9 cellular contexts compared by ENCODE assay signal in the genomic region with DNA sequence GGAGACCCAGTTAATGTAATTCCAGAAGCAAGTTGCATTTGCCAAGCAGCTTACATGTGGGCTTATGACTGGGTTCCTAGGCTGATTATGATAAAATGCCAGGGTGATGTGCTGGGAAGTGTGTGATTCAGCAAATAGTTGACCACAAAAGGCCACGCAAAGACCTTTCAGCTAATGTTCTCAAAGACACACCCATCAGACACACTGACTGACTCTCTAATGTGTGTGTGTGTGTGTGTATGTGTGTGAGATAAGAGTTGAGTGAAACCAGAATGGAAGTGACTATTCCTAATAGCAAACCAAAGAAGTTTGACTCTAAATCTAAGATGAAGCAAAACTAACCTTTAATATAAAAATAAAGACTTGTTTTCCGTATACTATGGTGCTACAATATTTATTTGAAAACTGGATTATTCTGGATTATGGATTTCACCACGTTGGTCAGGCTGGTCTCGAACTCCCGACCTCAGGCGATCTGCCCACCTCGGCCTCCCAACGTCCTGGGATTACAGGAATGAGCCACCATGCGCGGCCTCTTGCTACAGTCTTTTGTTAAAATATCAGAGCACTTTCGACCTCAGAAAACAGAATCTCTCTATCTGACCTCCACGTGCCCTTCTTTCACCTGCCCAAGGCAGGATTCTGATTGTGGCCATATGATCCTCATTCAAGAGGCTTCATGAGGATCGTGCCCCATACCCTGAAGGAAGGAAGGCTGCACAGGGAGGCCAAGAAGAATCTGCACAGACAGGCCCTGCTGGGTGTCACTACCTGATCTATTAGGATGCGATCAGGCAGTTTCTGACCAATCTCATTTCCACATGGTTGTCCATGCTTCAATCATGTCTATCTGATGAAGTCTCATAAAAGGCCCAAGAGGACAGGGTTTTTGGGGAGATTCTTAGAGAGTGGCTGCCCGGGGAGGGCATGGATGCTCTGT.
A peak's percentile ranks its signal among the peaks of the same experiment; 100 is the strongest.
DNase-seq lines count a peak whose midpoint lies in the region; ATAC-seq lines count a peak whose summit lies in the region.
"Had no signal": no experiment of that assay in that cellular context is flagged by ENCODE, and none has a peak within 500 bp of the region (broad histone marks: within the 10 kb centered on the region; RNA-seq: fewer than 3 reads in every experiment).

No MANE protein-coding gene starts in this region.

- H3K27me3 Mint-ChIP-seq in naive B cell: no peaks in the 10 kb centered on the region

- H3K9me3 Mint-ChIP-seq in naive B cell: no peaks in the 10 kb centered on the region

- H3K4me1 Mint-ChIP-seq in naive B cell: peaks cover 2 to 5% (median 3%) of the 10 kb centered on the region in 3 donors

- peak overlapping the region in 4 of 6 donors; percentile 36 to 59 (median 53) for H3K27ac Mint-ChIP-seq in naive B cell

- ATAC-seq in naive B cell (ENCODE audit: low read depth in 2 of 2) (no peak), HG03039 (IDR thresholded peaks at IDR 0.05; ENCODE audit: unreplicated experiment) (no peak), GM18868 (IDR thresholded peaks at IDR 0.05; ENCODE audit: unreplicated experiment) (no peak)

- H3K36me3 Mint-ChIP-seq in naive B cell: peaks cover 8 to 13% of the 10 kb centered on the region in 2 donors

- DNase-seq in CMK (ENCODE audit: low read depth) (peak; percentile 58), M059J (ENCODE audit: low read depth) (peak; percentile 100), brain pericyte (ENCODE audit: low read depth, low spot score) (peak; percentile 78), naive B cell (no peak), C1 segment of cervical spinal cord (lab: John Stamatoyannopoulos, UW) (no peak), iPS-NIHi7 (ENCODE audit: extremely low spot score) (no peak)
- DNase-seq: heart right ventricle had no signal

- H3K4me3 Mint-ChIP-seq in naive B cell: peak overlapping the region in 1 of 8 donors; percentile 44

Comparison
In these comparisons a context has a peak if more than half of its experiments do, and no peak if none do; other contexts are left out.
1. DNase-seq: peak in CMK (single experiment), M059J (single experiment) and brain pericyte (single experiment); none in naive B cell (single experiment), C1 segment of cervical spinal cord (0 of 14) and iPS-NIHi7 (single experiment).